8 cellular contexts compared by ENCODE assay signal in genomic region chr21:23887709-23888303, GRCh38.
DNase-seq lines count a peak whose midpoint lies in the region; ATAC-seq lines count a peak whose summit lies in the region.

No MANE protein-coding gene starts in this region.

- H3K27me3 Mint-ChIP-seq in activated T-cell treated with anti-CD3 and anti-CD28 coated beads, Interleukin-2, amount 50 U/mL, for 72 hours (ENCODE audit: low read depth), result no peaks in the 10 kb centered on the region

- DNase-seq in SIG-M5 treated with dmso at 0.1 percent for 504 hours (lab: John Stamatoyannopoulos, UW; ENCODE audit: unreplicated experiment) (peak; percentile 1), SIG-M5 (lab: John Stamatoyannopoulos, UW) (no peak), NCI-H460 (ENCODE audit: extremely low read depth, low read depth) (peak; percentile 15), SJCRH30 (no peak), Ammon's horn (ENCODE audit: low spot score) (no peak), AG08396 (ENCODE audit: low spot score) (no peak)
- peak; percentile 15 to 35 for DNase-seq in activated T-cell treated with anti-CD3 and anti-CD28 coated beads, Interleukin-2, amount 50 U/mL, for 72 hours

- H3K27ac ChIP-seq in thymus (ENCODE audit: low read depth) (no peak overlapping the region), SJCRH30 (no peak overlapping the region)

- no peaks in the 10 kb centered on the region for H3K36me3 ChIP-seq in thymus (ENCODE audit: control insufficient read depth, insufficient read depth)
- H3K36me3 ChIP-seq in SJCRH30, result no peaks in the 10 kb centered on the region

- H3K4me3 ChIP-seq in thymus (ENCODE audit: low read length) (peak overlapping the region; percentile 40), SJCRH30 (no peak overlapping the region)

- H3K27ac Mint-ChIP-seq in activated T-cell treated with anti-CD3 and anti-CD28 coated beads, Interleukin-2, amount 50 U/mL, for 72 hours, result no peak overlapping the region

- H3K27me3 ChIP-seq in thymus (ENCODE audit: control insufficient read depth, insufficient read depth) (no peaks in the 10 kb centered on the region), SJCRH30 (no peaks in the 10 kb centered on the region)

- H3K9me3 ChIP-seq in thymus (ENCODE audit: control insufficient read depth), result no peaks in the 10 kb centered on the region
- H3K9me3 ChIP-seq in SJCRH30 (replicated peaks), result no peaks in the 10 kb centered on the region

- ATAC-seq in activated T-cell treated with anti-CD3 and anti-CD28 coated beads, Interleukin-2, amount 50 U/mL, for 72 hours (replicated peaks in 1 of 2), result peak; percentile 59 to 80

- peaks cover 8% of the 10 kb centered on the region for H3K4me1 Mint-ChIP-seq in activated T-cell treated with anti-CD3 and anti-CD28 coated beads, Interleukin-2, amount 50 U/mL, for 72 hours (ENCODE audit: low read depth)

- H3K4me1 ChIP-seq in thymus (ENCODE audit: control insufficient read depth, insufficient read depth, low read length), result no peaks in the 10 kb centered on the region
- no peaks in the 10 kb centered on the region for H3K4me1 ChIP-seq in SJCRH30

- peak overlapping the region; percentile 66 to 72 for H3K4me3 Mint-ChIP-seq in activated T-cell treated with anti-CD3 and anti-CD28 coated beads, Interleukin-2, amount 50 U/mL, for 72 hours

- H3K9me3 Mint-ChIP-seq in activated T-cell treated with anti-CD3 and anti-CD28 coated beads, Interleukin-2, amount 50 U/mL, for 72 hours, result no peaks in the 10 kb centered on the region

- WGBS in thymus, result 51% methylated on average over 11 of the region's 11 CpGs

- no peaks in the 10 kb centered on the region for H3K36me3 Mint-ChIP-seq in activated T-cell treated with anti-CD3 and anti-CD28 coated beads, Interleukin-2, amount 50 U/mL, for 72 hours (ENCODE audit: insufficient read depth in 2 of 2)

Comparison
In these comparisons a context has a peak if more than half of its experiments do, and no peak if none do; other contexts are left out.
1. DNase-seq: peak in SIG-M5 treated with dmso at 0.1 percent for 504 hours (single experiment), NCI-H460 (single experiment) and activated T-cell treated with anti-CD3 and anti-CD28 coated beads, Interleukin-2, amount 50 U/mL, for 72 hours (2 of 2); none in SIG-M5 (single experiment), SJCRH30 (0 of 2), Ammon's horn (single experiment) and AG08396 (single experiment).